Comparison of ENCODE assay signal across 8 cellular contexts in genomic region chr4:48342559-48342878, GRCh38. TPM values are rescaled to one million over a fixed set of nuclear protein-coding genes. Genes with fewer than 3 reads are reported as not detected.
A peak's percentile ranks its signal among the peaks of the same experiment; 100 is the strongest.
DNase-seq lines count a peak whose midpoint lies in the region; ATAC-seq, FAIRE-seq and TF ChIP-seq lines count a peak whose summit lies in the region.

No MANE protein-coding gene starts in this region.

- H3K27ac Mint-ChIP-seq in neural progenitor cell, result peak overlapping the region; percentile 94

- H4K20me1 ChIP-seq in neural progenitor cell (ENCODE audit: low read depth), result peaks cover 43% of the 10 kb centered on the region

- H3K4me2 ChIP-seq in neural progenitor cell, result peak overlapping the region; percentile 79

- H3K27ac ChIP-seq in RWPE1 (peak overlapping the region; percentile 90), duodenal mucosa (ENCODE audit: low read depth, low read length) (peak overlapping the region; percentile 89), neural progenitor cell (peak overlapping the region; percentile 96)

- DNase-seq in GM20000 (ENCODE audit: low spot score) (peak; percentile 23), RWPE1 (ENCODE audit: low spot score) (no peak), neural progenitor cell (ENCODE audit: low spot score) (no peak), NCI-H2029 (lab: John Stamatoyannopoulos, UW) (no peak), GM12891 (ENCODE audit: insufficient read length, low spot score) (no peak)

- peaks cover 35% of the 10 kb centered on the region for H3K4me1 Mint-ChIP-seq in neural progenitor cell

- H3K9me3 ChIP-seq in duodenal mucosa (ENCODE audit: control insufficient read depth in 1 of 2, low read length in 2 of 2) (no peaks in the 10 kb centered on the region), neural progenitor cell (ENCODE audit: low read depth) (no peaks in the 10 kb centered on the region)

- peaks cover 60% of the 10 kb centered on the region for H3K79me2 ChIP-seq in neural progenitor cell (ENCODE audit: low read depth)

- no peak for TF ChIP-seq POLR2A in GM12891 (IDR thresholded peaks at IDR 0.05; ENCODE audit: low read depth, low read length)

- H3K27me3 Mint-ChIP-seq in neural progenitor cell (ENCODE audit: insufficient read depth, low read depth), result peaks cover 2% of the 10 kb centered on the region

- CTCF ChIA-PET in RWPE1 (lab: Yijun Ruan, JAX), result interaction anchor here (0.6 kb wide), 1 partner anchor 12 kb away, joined by 9 read pairs; no protein-coding TSS in a partner anchor

- H3K4me3 ChIP-seq in duodenal mucosa (ENCODE audit: low read depth in 1 of 2, low read length in 2 of 2) (peak overlapping the region; percentile 93 to 95), neural progenitor cell (peak overlapping the region; percentile 96)

- H3K9ac ChIP-seq in duodenal mucosa (ENCODE audit: low read depth in 1 of 2, low read length in 2 of 2), result peak overlapping the region; percentile 77 to 98
- H3K9ac ChIP-seq in neural progenitor cell, result peak overlapping the region; percentile 95

- H3K4me1 ChIP-seq in duodenal mucosa (ENCODE audit: control insufficient read depth in 1 of 2, insufficient read depth in 2 of 2, low read length in 2 of 2), result peaks cover 31 to 34% of the 10 kb centered on the region in 2 donors
- H3K4me1 ChIP-seq in neural progenitor cell, result peaks cover 35% of the 10 kb centered on the region

- POLR2A ChIA-PET in RWPE1 (lab: Yijun Ruan, JAX; ENCODE audit: low non-redundant PET), result interaction anchor here (0.9 kb wide), 1 partner anchor 32 kb away, joined by 3 read pairs; no protein-coding TSS in a partner anchor

- FAIRE-seq in GM12891 (lab: Jason Lieb, UNC), result no peak

- H3K27me3 ChIP-seq in duodenal mucosa (ENCODE audit: control insufficient read depth in 1 of 2, insufficient read depth in 2 of 2, low read length in 2 of 2) (no peaks in the 10 kb centered on the region), neural progenitor cell (no peaks in the 10 kb centered on the region)

- H2AFZ ChIP-seq in neural progenitor cell (replicated peaks), result no peak overlapping the region

- no peak for ATAC-seq in HG03025 (IDR thresholded peaks at IDR 0.05; ENCODE audit: low FRiP score, unreplicated experiment)
- no peak for ATAC-seq in HG02588 (IDR thresholded peaks at IDR 0.05; ENCODE audit: unreplicated experiment)

- peaks cover 23% of the 10 kb centered on the region for H3F3A ChIP-seq in neural progenitor cell (ENCODE audit: low read depth)

- no peak for TF ChIP-seq CTCF in GM20000 (IDR thresholded peaks at IDR 0.05; ENCODE audit: extremely low read depth, missing control alignments)
- no peak for TF ChIP-seq CTCF in RWPE1 (conservative IDR thresholded peaks at IDR 0.05; ENCODE audit: low read depth)
- TF ChIP-seq CTCF in neural progenitor cell (IDR thresholded peaks at IDR 0.05), result no peak

- peaks cover 5% of the 10 kb centered on the region for H3K36me3 Mint-ChIP-seq in neural progenitor cell

- H3K9me3 Mint-ChIP-seq in neural progenitor cell, result no peaks in the 10 kb centered on the region

- H3K36me3 ChIP-seq in duodenal mucosa (ENCODE audit: control insufficient read depth in 1 of 2, insufficient read depth in 2 of 2, low read length in 2 of 2) (no peaks in the 10 kb centered on the region), neural progenitor cell (no peaks in the 10 kb centered on the region)

- peak overlapping the region; percentile 99 for H3K4me3 Mint-ChIP-seq in neural progenitor cell

TF ChIP-seq in GM12891, 5 proteins besides CTCF, POLR2A, EP300 and RAD21:
- no peak for TF ChIP-seq PAX5 (IDR thresholded peaks at IDR 0.05; ENCODE audit: insufficient read depth, low read length, severe bottlenecking)
- no peak for TF ChIP-seq POLR2AphosphoS5 (IDR thresholded peaks at IDR 0.05; ENCODE audit: low read depth, low read length)
- no peak for TF ChIP-seq TAF1 (IDR thresholded peaks at IDR 0.05; ENCODE audit: low read depth, low read length)
- TF ChIP-seq POU2F2 (IDR thresholded peaks at IDR 0.05; ENCODE audit: low read depth, low read length), result no peak
- no peak for TF ChIP-seq SPI1 (IDR thresholded peaks at IDR 0.05; ENCODE audit: low read depth, low read length)

RNA-seq across cellular contexts. Expression of gene SLAIN2, which starts 1.2 kb away (rescaled TPM):
- total RNA-seq in neural progenitor cell (ENCODE audit: low replicate concordance), result 25.4 and 44.0 TPM in 2 replicates
- 27.3 TPM for polyA plus RNA-seq in GM12891 (2012; ENCODE audit: low read depth, missing spikeins)
